1 cellular context compared by ENCODE assay signal in the genomic region with DNA sequence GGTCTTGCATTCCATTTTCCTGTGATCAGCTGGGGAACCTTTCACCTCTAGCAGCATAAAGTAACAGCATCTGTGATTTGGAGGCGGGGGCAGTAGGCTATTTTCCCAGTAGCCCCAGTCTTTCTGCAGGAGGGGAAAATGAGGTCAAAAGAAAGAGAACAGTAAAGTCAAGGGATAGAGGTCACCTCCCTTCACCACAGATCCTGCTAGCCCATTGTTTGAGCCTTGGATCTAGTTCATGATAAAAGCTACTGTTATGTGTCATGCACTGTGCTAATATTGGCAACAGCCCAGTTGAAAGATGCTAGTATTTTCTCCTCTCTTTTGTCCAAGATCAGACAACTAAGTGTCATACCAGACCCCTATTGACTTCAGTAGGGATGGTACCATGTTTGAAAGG.
A peak's percentile ranks its signal among the peaks of the same experiment; 100 is the strongest.
TF ChIP-seq lines count a peak whose summit lies in the region.

No MANE protein-coding gene starts in this region.

TF ChIP-seq in endothelial cell of umbilical vein, 7 proteins besides CTCF, POLR2A, EP300 and RAD21:
- TF ChIP-seq GATA2 (IDR thresholded peaks at IDR 0.05; ENCODE audit: insufficient read depth, insufficient read length, low read depth, low read length) (peak; percentile 53), MYC (IDR thresholded peaks at IDR 0.05; ENCODE audit: low read depth, low read length) (no peak)
